8 cellular contexts compared by ENCODE assay signal in genomic region chr4:122921971-122922876, GRCh38. TPM values are rescaled to one million over a fixed set of nuclear protein-coding genes. Genes with fewer than 3 reads are reported as not detected.
A peak's percentile ranks its signal among the peaks of the same experiment; 100 is the strongest.
DNase-seq lines count a peak whose midpoint lies in the region; ATAC-seq, FAIRE-seq and TF ChIP-seq lines count a peak whose summit lies in the region.

NUDT6 (minus strand) TSS chr4:122922597; CDS start chr4:122922572, 25 bp downstream.

- H3K4me3 Mint-ChIP-seq in CD4-positive, alpha-beta memory T cell, result peak within 1 kb of the TSS in 6 of 8 donors; percentile 21 to 100 (median 98)

- CTCF ChIA-PET in CD4-positive, alpha-beta memory T cell (lab: Charles Lee; ENCODE audit: partially characterized antibody), result interaction anchor here (1.0 to 4.1 kb wide), 9 partner anchors 8 to 344 kb away, joined by 3 to 25 read pairs (median 6); partner anchors contain the start of gene BBS12

- peaks cover 28% of the 10 kb centered on the region for H3K4me1 ChIP-seq in CD4-positive, alpha-beta memory T cell (ENCODE audit: insufficient read depth, low read length)

- H3K4me1 Mint-ChIP-seq in CD4-positive, alpha-beta memory T cell, result peaks cover 0 to 14% (median 6%) of the 10 kb centered on the region in 4 donors

- peak; percentile 65 for ATAC-seq in HG03354 (IDR thresholded peaks at IDR 0.05; ENCODE audit: poor library complexity, severe bottlenecking, unreplicated experiment)

- peak; percentile 60 for FAIRE-seq in GM19239 (lab: Jason Lieb, UNC)

- no peaks in the 10 kb centered on the region for H3K27me3 Mint-ChIP-seq in CD4-positive, alpha-beta memory T cell

- peak in 4 of 5 donors; percentile 21 to 46 (median 34) for DNase-seq in CD4-positive, alpha-beta memory T cell
- DNase-seq in GM19239 (ENCODE audit: insufficient read length, low spot score) (no peak), NCI-H82 treated with DMSO at 0.1 percent for 48 hours (lab: John Stamatoyannopoulos, UW; ENCODE audit: unreplicated experiment) (peak; percentile 43), epithelial cell of esophagus (ENCODE audit: low read depth) (peak; percentile 70), middle frontal gyrus (ENCODE audit: extremely low spot score, low spot score) (peak; percentile 41)
- DNase-seq in activated CD8-positive, alpha-beta memory T cell treated with anti-CD3 and anti-CD28 coated beads, Interleukin-2, amount 50 U/mL, for 4 hours, result peak; percentile 21
- DNase-seq in stimulated activated CD8-positive, alpha-beta memory T cell treated with anti-CD3 and anti-CD28 coated beads, Interleukin-7, amount 100 ng/mL, for 48 hours (ENCODE audit: extremely low read depth in 1 of 2, low read depth in 1 of 2), result peak; percentile 4 to 11

- H3K27ac ChIP-seq in CD4-positive, alpha-beta memory T cell (ENCODE audit: low read depth, low read length), result peak within 1 kb of the TSS; percentile 66

- H3K36me3 ChIP-seq in CD4-positive, alpha-beta memory T cell (ENCODE audit: insufficient read depth, low read length), result no peaks in the 10 kb centered on the region

- peak within 1 kb of the TSS; percentile 90 to 99 (median 98) for H3K27ac Mint-ChIP-seq in CD4-positive, alpha-beta memory T cell

- H3K9me3 Mint-ChIP-seq in CD4-positive, alpha-beta memory T cell, result no peaks in the 10 kb centered on the region

- peaks cover 0 to 7% of the 10 kb centered on the region in 2 donors for H3K36me3 Mint-ChIP-seq in CD4-positive, alpha-beta memory T cell

- POLR2A ChIA-PET in CD4-positive, alpha-beta memory T cell (lab: Charles Lee; ENCODE audit: partially characterized antibody), result interaction anchor here (1.1 to 3.4 kb wide), 3 partner anchors 10 to 190 kb away, joined by 3 to 31 read pairs (median 10); partner anchors contain the start of gene BBS12

- intact Hi-C loops in CD4-positive, alpha-beta memory T cell (cut with micrococcal nuclease), result loop anchor here (1.0 to 5.0 kb wide), 9 partner anchors 93 to 1100 kb away; partner anchors contain the start of genes BBS12, BBS7, CCNA2 and IL2

- no peaks in the 10 kb centered on the region for H3K9me3 ChIP-seq in CD4-positive, alpha-beta memory T cell (ENCODE audit: control insufficient read depth in 1 of 2, low read length in 2 of 2)

- no peak for TF ChIP-seq CTCF in epithelial cell of esophagus (IDR thresholded peaks at IDR 0.05; ENCODE audit: insufficient read depth, low read depth, low read length, missing control alignments)

- H3K4me3 ChIP-seq in CD4-positive, alpha-beta memory T cell (ENCODE audit: low read length in 2 of 2), result peak within 1 kb of the TSS; percentile 92 to 94
- peak within 1 kb of the TSS; percentile 86 for H3K4me3 ChIP-seq in epithelial cell of esophagus (ENCODE audit: low read length)

- H3K27me3 ChIP-seq in CD4-positive, alpha-beta memory T cell (ENCODE audit: insufficient read depth, low read length), result no peaks in the 10 kb centered on the region

RNA-seq across cellular contexts. Expression of gene NUDT6, which starts in this region (rescaled TPM):
- total RNA-seq in CD4-positive, alpha-beta memory T cell, result 1 to 10 TPM; 4.1 to 4.3 TPM
- 1 to 10 TPM; 2.8 to 3.1 TPM for polyA plus RNA-seq in CD4-positive, alpha-beta memory T cell
